5 cellular contexts compared by ENCODE assay signal in genomic region chr20:53338716-53339115, GRCh38.
"Had no signal": no experiment of that assay in that cellular context is flagged by ENCODE, and none has a peak within 500 bp of the region (broad histone marks: within the 10 kb centered on the region; RNA-seq: fewer than 3 reads in every experiment).

No MANE protein-coding gene starts in this region.

- H3K4me2 ChIP-seq: KMS-11 had no signal

- H3K27ac ChIP-seq: HL-60, KMS-11 had no signal

- DNase-seq: IMR-90, KBM-7, KG1 had no signal

- H3K9ac ChIP-seq: KMS-11 had no signal
